In the genomic region with DNA sequence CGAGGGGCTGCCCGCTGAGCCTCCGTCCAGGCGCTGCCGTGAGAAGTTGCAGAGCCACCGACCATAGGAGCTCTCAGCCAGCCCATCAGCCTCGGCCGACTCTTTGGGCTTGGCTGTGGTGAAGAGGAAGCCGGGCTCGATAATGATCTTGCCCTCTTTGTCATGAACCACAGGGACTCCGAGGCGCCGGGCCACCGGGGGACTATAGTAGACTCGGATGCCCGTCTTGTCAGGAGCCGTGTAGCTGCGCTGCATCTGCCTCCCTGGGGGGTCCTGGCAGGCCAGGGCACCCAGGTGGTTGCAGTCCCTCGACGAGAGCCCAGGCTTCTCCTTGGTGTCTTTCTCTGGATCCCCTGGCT, we compare ENCODE assay signal across 1 cellular context.
TF ChIP-seq lines count a peak whose summit lies in the region.

No MANE protein-coding gene starts in this region.

TF ChIP-seq in K562, 482 proteins besides CTCF, POLR2A, EP300 and RAD21:
- TF ChIP-seq POLR2G (IDR thresholded peaks at IDR 0.05; ENCODE audit: low read depth, low read length) (peak; percentile 40; the same call in 1 of the 2 replicates), ZNF41 (CRISPR knock-in tag; conservative IDR thresholded peaks at IDR 0.05) (no peak), NR1H2 (CRISPR knock-in tag; IDR thresholded peaks at IDR 0.05) (no peak), FOXJ3 (CRISPR knock-in tag; IDR thresholded peaks at IDR 0.05) (no peak), ETV6 (IDR thresholded peaks at IDR 0.05; ENCODE audit: borderline replicate concordance in 1 of 2, low read depth in 2 of 2, low read length in 1 of 2) (no peak), ETV6 (CRISPR knock-in tag; IDR thresholded peaks at IDR 0.05; ENCODE audit: borderline replicate concordance) (no peak), TAF1 (IDR thresholded peaks at IDR 0.05; ENCODE audit: control insufficient read depth, extremely low read depth, insufficient read depth, low read length, severe bottlenecking) (no peak), ZNF3 (CRISPR knock-in tag; IDR thresholded peaks at IDR 0.05) (no peak), PHF21A (IDR thresholded peaks at IDR 0.05; ENCODE audit: borderline replicate concordance, low read depth) (no peak)
